In genomic region chr10:110414563-110415309, GRCh38 we compare ENCODE assay signal across 8 cellular contexts.
DNase-seq lines count a peak whose midpoint lies in the region; ATAC-seq lines count a peak whose summit lies in the region.

No MANE protein-coding gene starts in this region.

- DNase-seq in CD1c-positive myeloid dendritic cell (ENCODE audit: extremely low spot score) (peak; percentile 76), NCI-H510A (lab: John Stamatoyannopoulos, UW) (no peak), NCI-H1694 treated with DMSO at 0.1 percent for 48 hours (lab: John Stamatoyannopoulos, UW) (no peak)
- peak; percentile 63 to 92 (median 75) for DNase-seq in activated CD4-positive, CD25-positive, alpha-beta regulatory T cell (lab: John Stamatoyannopoulos, UW)
- peak; percentile 94 for DNase-seq in central memory CD4-positive, alpha-beta T cell
- DNase-seq in stimulated activated CD4-positive, alpha-beta T cell treated with anti-CD3 and anti-CD28 coated beads, Interleukin-12 subunit alpha, Interleukin-12 subunit beta, amount 100 ng/mL, for 24 hours (ENCODE audit: low read depth in 2 of 2) = peak; percentile 79 to 84

- ATAC-seq in GM19455 (IDR thresholded peaks at IDR 0.05; ENCODE audit: unreplicated experiment) = peak; percentile 81
- ATAC-seq in HG03521 (IDR thresholded peaks at IDR 0.05; ENCODE audit: unreplicated experiment) = peak; percentile 83

Comparison
In these comparisons a context has a peak if more than half of its experiments do, and no peak if none do; other contexts are left out.
1. DNase-seq: peak in CD1c-positive myeloid dendritic cell (single experiment), activated CD4-positive, CD25-positive, alpha-beta regulatory T cell (4 of 4), central memory CD4-positive, alpha-beta T cell (single experiment) and stimulated activated CD4-positive, alpha-beta T cell treated with anti-CD3 and anti-CD28 coated beads, Interleukin-12 subunit alpha, Interleukin-12 subunit beta, amount 100 ng/mL, for 24 hours (2 of 2); none in NCI-H510A (single experiment) and NCI-H1694 treated with DMSO at 0.1 percent for 48 hours (single experiment).